20 cellular contexts compared by ENCODE assay signal in the genomic region with DNA sequence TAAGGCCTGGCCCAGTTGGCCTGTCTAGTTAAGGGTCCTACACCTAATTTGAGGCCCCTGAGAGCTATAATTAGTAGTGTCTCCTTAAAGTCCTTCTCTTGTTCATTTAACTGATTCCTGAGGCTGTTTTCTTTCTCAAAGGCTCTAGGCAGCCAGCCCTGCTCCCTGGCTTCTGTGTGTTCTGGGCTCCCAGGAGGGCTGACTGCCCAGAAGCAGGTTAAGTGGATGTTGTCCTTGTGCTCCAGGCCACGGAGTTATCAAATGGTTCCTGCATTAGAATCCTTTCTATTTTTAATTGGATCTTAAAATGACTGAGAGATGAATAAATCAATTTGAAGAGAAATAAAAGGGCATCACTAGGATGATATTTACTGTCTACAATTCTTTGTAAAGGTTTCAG.
A peak's percentile ranks its signal among the peaks of the same experiment; 100 is the strongest.
DNase-seq lines count a peak whose midpoint lies in the region; TF ChIP-seq lines count a peak whose summit lies in the region.
"Had no signal": no experiment of that assay in that cellular context is flagged by ENCODE, and none has a peak within 500 bp of the region (broad histone marks: within the 10 kb centered on the region; RNA-seq: fewer than 3 reads in every experiment).

No MANE protein-coding gene starts in this region.

- TF ChIP-seq CTCF in ascending aorta (IDR thresholded peaks at IDR 0.05) (no peak), cardiac muscle cell (IDR thresholded peaks at IDR 0.05; ENCODE audit: low read depth, low read length) (no peak), transverse colon (IDR thresholded peaks at IDR 0.05) (no peak), H9 (conservative IDR thresholded peaks at IDR 0.05) (no peak)

- TF ChIP-seq POLR2A in transverse colon (IDR thresholded peaks at IDR 0.05) = no peak

- H4K91ac ChIP-seq in H9 (ENCODE audit: insufficient read length, low read depth, low read length) = no peak overlapping the region

- H3K27ac ChIP-seq in ascending aorta (peak overlapping the region; percentile 30 to 34), cardiac muscle cell (peak overlapping the region; percentile 38), transverse colon (peak overlapping the region in 3 of 4 donors; percentile 16 to 39 (median 29)), H9 (ENCODE audit: insufficient read length, low read depth, low read length) (no peak overlapping the region)

- no peaks in the 10 kb centered on the region; a peak in 2 of 5 replicates for H3K9me3 Mint-ChIP-seq in H9

- peaks cover 21 to 24% of the 10 kb centered on the region in 2 experiments for H3K4me1 Mint-ChIP-seq in H9
- H3K4me1 Mint-ChIP-seq: CD4-positive, CD25-positive, alpha-beta regulatory T cell; mesothelial cell of epicardium; nephron had no signal

- no peak overlapping the region for H3T11ph ChIP-seq in H9 (ENCODE audit: low read length)

- H3K36me3 Mint-ChIP-seq in H9 (ENCODE audit: insufficient read depth in 1 of 3, low read depth in 3 of 3) = peaks cover 4 to 13% (median 6%) of the 10 kb centered on the region in 3 experiments; a peak in 5 of 7 replicates

- intact Hi-C loops in ascending aorta (cut with DNase I) (no loop called here), transverse colon (cut with DNase I; ENCODE audit: low total_unique reads) (no loop called here)

- no peak overlapping the region for H2BK5ac ChIP-seq in H9 (ENCODE audit: insufficient read length, low read length)

- H3K56ac ChIP-seq in H9 (ENCODE audit: insufficient read length, low read depth, low read length) = no peak overlapping the region

- H3K27me3 Mint-ChIP-seq in H9 (ENCODE audit: low read depth) = no peaks in the 10 kb centered on the region
- H3K27me3 Mint-ChIP-seq: activated T-cell treated with anti-CD3 and anti-CD28 coated beads, Interleukin-2, amount 50 U/mL, for 24 hours; CD4-positive, CD25-positive, alpha-beta regulatory T cell; dendritic cell treated with granulocyte-macrophage colony-stimulating factor and Interleukin-4, amounts not matched to agents 40 ng/mL and 50 ng/mL, for 4 days; T-helper 17 cell had no signal

- in situ Hi-C loops in transverse colon (cut with MboI; ENCODE audit: low pct_ligation_motif_present in 1 of 4, low pct_unique_long_range_greater_than_20kb in 1 of 4, low sequenced_read_pairs in 3 of 4) = no loop called here

- no peak overlapping the region for H2BK20ac ChIP-seq in H9 (ENCODE audit: low read depth, low read length, poor library complexity, severe bottlenecking)

- no peaks in the 10 kb centered on the region for H3K79me2 ChIP-seq in H9 (ENCODE audit: insufficient read depth, low read length)

- H3K4me3 Mint-ChIP-seq in H9 = no peak overlapping the region
- H3K4me3 Mint-ChIP-seq: activated T-cell treated with anti-CD3 and anti-CD28 coated beads, Interleukin-2, amount 50 U/mL, for 24 hours; CD4-positive, CD25-positive, alpha-beta regulatory T cell; dendritic cell treated with granulocyte-macrophage colony-stimulating factor and Interleukin-4, amounts not matched to agents 40 ng/mL and 50 ng/mL, for 4 days; mesothelial cell of epicardium; nephron; T-helper 17 cell had no signal

- H3K4me3 ChIP-seq in ascending aorta (no peak overlapping the region), cardiac muscle cell (no peak overlapping the region), transverse colon (no peak overlapping the region)
- H3K4me3 ChIP-seq: pancreas had no signal

- TF ChIP-seq EP300 in transverse colon (IDR thresholded peaks at IDR 0.05; ENCODE audit: low read depth) = no peak

- H3K4ac ChIP-seq in H9 (ENCODE audit: low read depth, low read length) = no peak overlapping the region

- H3K9ac ChIP-seq in H9 (ENCODE audit: extremely low read depth, insufficient read length, low read length) = no peak overlapping the region

- 65 to 71% methylated on average over 1 of the region's 1 CpG for WGBS in transverse colon (ENCODE audit: low coverage in 1 of 2), 2 donors
- WGBS in H9 (ENCODE audit: extremely low coverage, insufficient read length, low lambda C conversion rate) = no CpG with 5 or more reads among the region's 1 CpG

- no peak overlapping the region for H2AK5ac ChIP-seq in H9 (ENCODE audit: insufficient read length, low read length)

- H2AFZ ChIP-seq in H9 (ENCODE audit: low read length) = no peak overlapping the region

- no peak overlapping the region for H3K18ac ChIP-seq in H9 (ENCODE audit: insufficient read length, low read depth, low read length)

- H3K4me1 ChIP-seq in ascending aorta (peaks cover 0 to 6% of the 10 kb centered on the region in 2 donors), cardiac muscle cell (ENCODE audit: low read depth) (peaks cover 4% of the 10 kb centered on the region), transverse colon (peaks cover 0 to 10% (median 2%) of the 10 kb centered on the region in 4 donors), H9 (ENCODE audit: insufficient read depth, low read length) (peaks cover 5% of the 10 kb centered on the region; the same call in 1 of the 2 replicates)

- DNase-seq in ascending aorta (ENCODE audit: low spot score in 2 of 2) (no peak), cardiac muscle cell (ENCODE audit: low read depth in 1 of 2, low spot score in 1 of 2) (no peak), myocyte (ENCODE audit: low read depth) (peak; percentile 48), transverse colon (no peak), UCSD-AML1 (lab: John Stamatoyannopoulos, UW; ENCODE audit: unreplicated experiment) (no peak), kidney tubule cell (ENCODE audit: low spot score) (no peak), H9 (no peak)
- DNase-seq: activated CD4-positive, alpha-beta T cell treated with anti-CD3 and anti-CD28 coated beads for 48 hours; activated gamma-delta T cell treated with Interleukin-2 at 50 U/mL for 16 hours; activated T-cell treated with anti-CD3 and anti-CD28 coated beads, Interleukin-2, amount 50 U/mL, for 24 hours; CD4-positive, CD25-positive, alpha-beta regulatory T cell; HCEC 1CT; Kasumi-1; NCI-H1694; NCI-H526; T-helper 17 cell had no signal

- no peak overlapping the region for H3K14ac ChIP-seq in H9 (ENCODE audit: insufficient read depth, low read length)

- H3K79me1 ChIP-seq in H9 (ENCODE audit: insufficient read depth, low read depth, low read length, poor library complexity, severe bottlenecking) = no peaks in the 10 kb centered on the region

- H3K9me3 ChIP-seq in ascending aorta (peaks cover 0 to 7% of the 10 kb centered on the region in 2 donors), cardiac muscle cell (ENCODE audit: low read depth) (no peaks in the 10 kb centered on the region), transverse colon (no peaks in the 10 kb centered on the region), H9 (ENCODE audit: control insufficient read depth, low read depth, low read length) (no peaks in the 10 kb centered on the region)
- H3K9me3 ChIP-seq: pancreas had no signal

- no peak overlapping the region for H3K23ac ChIP-seq in H9 (ENCODE audit: insufficient read length, low read depth, low read length)

- H4K8ac ChIP-seq in H9 (replicated peaks; ENCODE audit: insufficient read length, low read depth, low read length) = no peak overlapping the region

- no peak overlapping the region; a peak in 1 of 7 replicates for H3K27ac Mint-ChIP-seq in H9
- H3K27ac Mint-ChIP-seq: activated T-cell treated with anti-CD3 and anti-CD28 coated beads, Interleukin-2, amount 50 U/mL, for 24 hours; CD4-positive, CD25-positive, alpha-beta regulatory T cell; dendritic cell treated with granulocyte-macrophage colony-stimulating factor and Interleukin-4, amounts not matched to agents 40 ng/mL and 50 ng/mL, for 4 days; mesothelial cell of epicardium; nephron; T-helper 17 cell had no signal

- no peaks in the 10 kb centered on the region for H3K23me2 ChIP-seq in H9 (ENCODE audit: insufficient read length, low read depth, low read length, poor library complexity, severe bottlenecking)

- no peak overlapping the region for H4K5ac ChIP-seq in H9 (ENCODE audit: insufficient read length, low read depth, low read length)

- no peak overlapping the region for H2BK12ac ChIP-seq in H9 (ENCODE audit: insufficient read length, low read depth, low read length)

- H3K36me3 ChIP-seq in ascending aorta (peaks cover 0 to 4% of the 10 kb centered on the region in 2 donors), cardiac muscle cell (no peaks in the 10 kb centered on the region), transverse colon (no peaks in the 10 kb centered on the region)
- H3K36me3 ChIP-seq: pancreas had no signal

- H3K27me3 ChIP-seq in ascending aorta (no peaks in the 10 kb centered on the region), cardiac muscle cell (no peaks in the 10 kb centered on the region), transverse colon (no peaks in the 10 kb centered on the region), H9 (ENCODE audit: insufficient read depth, low read length) (no peaks in the 10 kb centered on the region)
- H3K27me3 ChIP-seq: pancreas had no signal

- no peak overlapping the region for H2BK120ac ChIP-seq in H9 (ENCODE audit: low read depth, low read length, poor library complexity, severe bottlenecking)

- H4K20me1 ChIP-seq in H9 (ENCODE audit: control insufficient read depth, insufficient read depth, insufficient read length) = no peaks in the 10 kb centered on the region

- no peak overlapping the region for H3K4me2 ChIP-seq in H9 (ENCODE audit: insufficient read depth, insufficient read length, low read length)

- no peak overlapping the region for H2BK15ac ChIP-seq in H9 (ENCODE audit: low read depth, low read length)
